ENCODE assay signal across 8 cellular contexts in genomic region chr17:1005361-1005946, GRCh38. TPM values are rescaled to one million over a fixed set of nuclear protein-coding genes. Genes with fewer than 3 reads are reported as not detected.
DNase-seq lines count a peak whose midpoint lies in the region; ATAC-seq and TF ChIP-seq lines count a peak whose summit lies in the region.

No MANE protein-coding gene starts in this region.

- peak overlapping the region; percentile 20 to 53 (median 29) for H3K27ac Mint-ChIP-seq in CD4-positive, CD25-positive, alpha-beta regulatory T cell
- no peak overlapping the region for H3K27ac Mint-ChIP-seq in neural progenitor cell

- H3K27me3 Mint-ChIP-seq in CD4-positive, CD25-positive, alpha-beta regulatory T cell: no peaks in the 10 kb centered on the region
- peaks cover 7% of the 10 kb centered on the region for H3K27me3 Mint-ChIP-seq in neural progenitor cell (ENCODE audit: insufficient read depth, low read depth)

- H3K9me3 ChIP-seq in CD4-positive, CD25-positive, alpha-beta regulatory T cell (ENCODE audit: control insufficient read depth in 2 of 2, low read length in 2 of 2): no peaks in the 10 kb centered on the region
- H3K9me3 ChIP-seq in mucosa of descending colon (no peaks in the 10 kb centered on the region), neural progenitor cell (ENCODE audit: low read depth) (no peaks in the 10 kb centered on the region)

- peak in 1 of 56 donors; percentile 15 for TF ChIP-seq CTCF in dorsolateral prefrontal cortex (IDR thresholded peaks at IDR 0.05 in 54 of 56, conservative IDR thresholded peaks at IDR 0.05 in 2 of 56; ENCODE audit: low read depth in 1 of 56, partially characterized antibody in 56 of 56)
- no peak for TF ChIP-seq CTCF in mucosa of descending colon (IDR thresholded peaks at IDR 0.05)
- no peak for TF ChIP-seq CTCF in GM10248 (IDR thresholded peaks at IDR 0.05; ENCODE audit: control extremely low read depth, extremely low read depth, low read depth, missing control alignments)
- no peak for TF ChIP-seq CTCF in neural progenitor cell (IDR thresholded peaks at IDR 0.05)

- H3K9me3 Mint-ChIP-seq in CD4-positive, CD25-positive, alpha-beta regulatory T cell: no peaks in the 10 kb centered on the region
- H3K9me3 Mint-ChIP-seq in neural progenitor cell: no peaks in the 10 kb centered on the region

- CTCF ChIA-PET in GM10248 (lab: Yijun Ruan, JAX): interaction anchor here (1.1 kb wide), 1 partner anchor 9 kb away, joined by 3 read pairs; the partner anchor contains the start of gene TIMM22

- H3K27ac ChIP-seq in CD4-positive, CD25-positive, alpha-beta regulatory T cell (ENCODE audit: insufficient read depth, low read length, poor library complexity, severe bottlenecking): no peak overlapping the region
- H3K27ac ChIP-seq in dorsolateral prefrontal cortex (peak overlapping the region in 57 of 59 donors; percentile 52 to 97 (median 84)), neural progenitor cell (no peak overlapping the region)

- no peaks in the 10 kb centered on the region for H4K20me1 ChIP-seq in neural progenitor cell (ENCODE audit: low read depth)

- H3K4me3 ChIP-seq in CD4-positive, CD25-positive, alpha-beta regulatory T cell (ENCODE audit: low read depth, low read length): no peak overlapping the region
- H3K4me3 ChIP-seq in dorsolateral prefrontal cortex: peak overlapping the region in 5 of 59 donors; percentile 1 to 18 (median 13)
- no peak overlapping the region for H3K4me3 ChIP-seq in mucosa of descending colon
- H3K4me3 ChIP-seq in neural progenitor cell: no peak overlapping the region

- intact Hi-C loops in dorsolateral prefrontal cortex (cut with DNase I): no loop called here
- intact Hi-C loops in mucosa of descending colon (cut with DNase I, micrococcal nuclease): loop anchor here in 1 of 2 donors (10.0 kb wide), 1 partner anchor 49 kb away; no protein-coding TSS in a partner anchor

- H2AFZ ChIP-seq in neural progenitor cell (replicated peaks): no peak overlapping the region

- H3K36me3 ChIP-seq in CD4-positive, CD25-positive, alpha-beta regulatory T cell (ENCODE audit: control insufficient read depth, insufficient read depth, low read length): peaks cover 66% of the 10 kb centered on the region
- H3K36me3 ChIP-seq in mucosa of descending colon (ENCODE audit: low read depth): peaks cover 10% of the 10 kb centered on the region
- no peaks in the 10 kb centered on the region for H3K36me3 ChIP-seq in neural progenitor cell

- ATAC-seq in CD4-positive, CD25-positive, alpha-beta regulatory T cell (ENCODE audit: low read depth in 2 of 2): no peak
- ATAC-seq in mucosa of descending colon: peak; percentile 57

- H3K9ac ChIP-seq in neural progenitor cell: no peak overlapping the region

- no peaks in the 10 kb centered on the region for H3F3A ChIP-seq in neural progenitor cell (ENCODE audit: low read depth)

- H3K36me3 Mint-ChIP-seq in CD4-positive, CD25-positive, alpha-beta regulatory T cell: peaks cover 27% of the 10 kb centered on the region
- H3K36me3 Mint-ChIP-seq in neural progenitor cell: peaks cover 15% of the 10 kb centered on the region

- H3K4me3 Mint-ChIP-seq in CD4-positive, CD25-positive, alpha-beta regulatory T cell: no peak overlapping the region
- H3K4me3 Mint-ChIP-seq in neural progenitor cell: no peak overlapping the region

- POLR2A ChIA-PET in GM10248 (lab: Yijun Ruan, JAX): no interaction called here

- H3K4me1 Mint-ChIP-seq in CD4-positive, CD25-positive, alpha-beta regulatory T cell: no peaks in the 10 kb centered on the region
- H3K4me1 Mint-ChIP-seq in neural progenitor cell: peaks cover 6% of the 10 kb centered on the region

- H3K27me3 ChIP-seq in CD4-positive, CD25-positive, alpha-beta regulatory T cell (ENCODE audit: control insufficient read depth, insufficient read depth, low read length): no peaks in the 10 kb centered on the region
- peaks cover 0 to 15% (median 0%) of the 10 kb centered on the region in 45 donors for H3K27me3 ChIP-seq in dorsolateral prefrontal cortex
- no peaks in the 10 kb centered on the region for H3K27me3 ChIP-seq in neural progenitor cell

- H3K4me2 ChIP-seq in neural progenitor cell: no peak overlapping the region

- no peaks in the 10 kb centered on the region for H3K79me2 ChIP-seq in neural progenitor cell (ENCODE audit: low read depth)

- no peak for DNase-seq in CD4-positive, CD25-positive, alpha-beta regulatory T cell
- DNase-seq in NCI-H2107 treated with DMSO at 0.1 percent for 48 hours (lab: John Stamatoyannopoulos, UW; ENCODE audit: unreplicated experiment): peak; percentile 44
- peak; percentile 48 to 91 (median 80) for DNase-seq in dorsolateral prefrontal cortex
- DNase-seq in mucosa of descending colon: peak in 2 of 3 donors; percentile 51 to 54
- DNase-seq in GM10248 (ENCODE audit: extremely low spot score): no peak
- DNase-seq in neural progenitor cell (ENCODE audit: low spot score): no peak
- no peak for DNase-seq in islet precursor cell
- DNase-seq in GM19240 (ENCODE audit: insufficient read length, low spot score): no peak

- H3K4me1 ChIP-seq in CD4-positive, CD25-positive, alpha-beta regulatory T cell (ENCODE audit: control insufficient read depth, insufficient read depth, low read length, poor library complexity, severe bottlenecking): no peaks in the 10 kb centered on the region
- peaks cover 11% of the 10 kb centered on the region for H3K4me1 ChIP-seq in mucosa of descending colon (ENCODE audit: low read depth)
- no peaks in the 10 kb centered on the region for H3K4me1 ChIP-seq in neural progenitor cell

RNA-seq across cellular contexts. Expression of gene TIMM22, which starts 8.5 kb away (rescaled TPM):
- total RNA-seq in CD4-positive, CD25-positive, alpha-beta regulatory T cell: 9.2 TPM
- 10 to 100 TPM; 23.9 to 28.4 (median 25.2) TPM for polyA plus RNA-seq in CD4-positive, CD25-positive, alpha-beta regulatory T cell
- total RNA-seq in dorsolateral prefrontal cortex (10 to 100 TPM in 104 of 120 experiments, 1 to 10 TPM in 16; 7.3 to 15.5 (median 11.6) TPM), mucosa of descending colon (10 to 100 TPM in 2 of 3 donors, 1 to 10 TPM in 1; 8.2 to 11.4 (median 10.1) TPM), neural progenitor cell (ENCODE audit: low replicate concordance) (11.7 and 15.7 TPM in 2 replicates)

RNA-seq across cellular contexts. Expression of gene NXN, which starts 25.9 kb away (rescaled TPM):
- total RNA-seq in CD4-positive, CD25-positive, alpha-beta regulatory T cell: 0.49 TPM
- under 1 TPM; 0.44 to 0.89 (median 0.73) TPM for polyA plus RNA-seq in CD4-positive, CD25-positive, alpha-beta regulatory T cell
- total RNA-seq in dorsolateral prefrontal cortex (10 to 100 TPM in 109 of 120 experiments, 1 to 10 TPM in 11; 6.9 to 38.1 (median 15.4) TPM), mucosa of descending colon (10 to 100 TPM in 1 of 3 donors, 1 to 10 TPM in 2; 5.3 to 98.1 (median 9.7) TPM), neural progenitor cell (ENCODE audit: low replicate concordance) (35.9 and 69.4 TPM in 2 replicates)

Comparison
In these comparisons a context has a peak if more than half of its experiments do, and no peak if none do; other contexts are left out.
1. DNase-seq: peak in NCI-H2107 treated with DMSO at 0.1 percent for 48 hours (single experiment), dorsolateral prefrontal cortex (10 of 10) and mucosa of descending colon (2 of 3); none in CD4-positive, CD25-positive, alpha-beta regulatory T cell (0 of 3), GM10248 (single experiment), neural progenitor cell (single experiment), islet precursor cell (single experiment) and GM19240 (single experiment).
2. H3K27ac ChIP-seq: peak in dorsolateral prefrontal cortex (57 of 59); none in CD4-positive, CD25-positive, alpha-beta regulatory T cell (single experiment) and neural progenitor cell (single experiment).